Comparison of ENCODE assay signal across 1 cellular context in genomic region chr3:184135149-184135910, GRCh38.
A peak's percentile ranks its signal among the peaks of the same experiment; 100 is the strongest.
TF ChIP-seq lines count a peak whose summit lies in the region.

Gene EIF2B5 (plus strand): TSS chr3:184135358. CDS start chr3:184135386, 28 bp downstream.

TF ChIP-seq in K562, 482 proteins besides CTCF, POLR2A, EP300 and RAD21 (continued from another document and continues in another):
- TF ChIP-seq NCOA4 (IDR thresholded peaks at IDR 0.05; ENCODE audit: partially characterized antibody): no peak
- no peak for TF ChIP-seq HNRNPH1 (optimal IDR thresholded peaks at IDR 0.05; ENCODE audit: low read depth, low read length)
- TF ChIP-seq BCLAF1 (IDR thresholded peaks at IDR 0.05; ENCODE audit: borderline replicate concordance in 1 of 2, control insufficient read depth in 1 of 2, low read depth in 2 of 2, low read length in 1 of 2): 0 out of 4 replicates have a peak, but pooled peaks of 1 of the 2 experiments have one; percentile 61
- 0 out of 2 replicates have a peak, but pooled peaks have one; percentile 49 for TF ChIP-seq HIVEP1 (CRISPR knock-in tag; IDR thresholded peaks at IDR 0.05)
- TF ChIP-seq ADNP (tag; IDR thresholded peaks at IDR 0.05): no peak
- TF ChIP-seq GTF3C2 (IDR thresholded peaks at IDR 0.05; ENCODE audit: borderline replicate concordance, extremely low read depth, insufficient read length): no peak
- TF ChIP-seq ZBTB33 (CRISPR knock-in tag; IDR thresholded peaks at IDR 0.05): no peak
- no peak for TF ChIP-seq NCOA2 (IDR thresholded peaks at IDR 0.05; ENCODE audit: partially characterized antibody in 2 of 2)
- no peak for TF ChIP-seq FOSL1 (tag; conservative IDR thresholded peaks at IDR 0.05)
- peak; percentile 15 for TF ChIP-seq ZBTB8A (IDR thresholded peaks at IDR 0.05; ENCODE audit: partially characterized antibody)
- peak; percentile 87 for TF ChIP-seq ETV5 (CRISPR knock-in tag; IDR thresholded peaks at IDR 0.05; ENCODE audit: low read depth)
- TF ChIP-seq ZNF589 (CRISPR knock-in tag; IDR thresholded peaks at IDR 0.05; ENCODE audit: low read depth): 0 out of 2 replicates have a peak, but pooled peaks have one; percentile 19
- TF ChIP-seq HCFC1 (IDR thresholded peaks at IDR 0.05; ENCODE audit: low read depth, low read length): peak; percentile 85
- TF ChIP-seq ZNF655 (CRISPR knock-in tag; IDR thresholded peaks at IDR 0.05): no peak
- peak; percentile 68 for TF ChIP-seq SMAD1 (IDR thresholded peaks at IDR 0.05; ENCODE audit: low read depth, low read length, partially characterized antibody)
- TF ChIP-seq SRSF3 (IDR thresholded peaks at IDR 0.05; ENCODE audit: insufficient read depth, low read length): no peak
- TF ChIP-seq KAT7 (CRISPR knock-in tag; IDR thresholded peaks at IDR 0.05; ENCODE audit: borderline replicate concordance): 0 out of 2 replicates have a peak, but pooled peaks have one; percentile 9
- no peak for TF ChIP-seq MXI1 (IDR thresholded peaks at IDR 0.05; ENCODE audit: low read depth, low read length)
- TF ChIP-seq ELF2 (CRISPR knock-in tag; IDR thresholded peaks at IDR 0.05): peak; percentile 97
- no peak for TF ChIP-seq HES1 (IDR thresholded peaks at IDR 0.05; ENCODE audit: low read depth)
- TF ChIP-seq ZNF165 (CRISPR knock-in tag; IDR thresholded peaks at IDR 0.05; ENCODE audit: borderline replicate concordance): no peak
- TF ChIP-seq CSDE1 (IDR thresholded peaks at IDR 0.05): peak in 1 of 2 experiments; percentile 55; a peak in 1 of 4 replicates
- peak; percentile 38; the same call in 1 of the 2 replicates for TF ChIP-seq NCOA1 (IDR thresholded peaks at IDR 0.05; ENCODE audit: low read depth)
- 0 out of 2 replicates have a peak, but pooled peaks have one; percentile 11 for TF ChIP-seq DEAF1 (CRISPR knock-in tag; IDR thresholded peaks at IDR 0.05)
- TF ChIP-seq CEBPG (CRISPR knock-in tag; IDR thresholded peaks at IDR 0.05): no peak; the same call in 1 of the 2 replicates
- no peak for TF ChIP-seq CEBPG (tag; conservative IDR thresholded peaks at IDR 0.05 in 1 of 2, IDR thresholded peaks at IDR 0.05 in 1 of 2)
- TF ChIP-seq ZNF449 (CRISPR knock-in tag; IDR thresholded peaks at IDR 0.05): no peak
- TF ChIP-seq ZNF431 (CRISPR knock-in tag; IDR thresholded peaks at IDR 0.05): no peak
- peak; percentile 97 for TF ChIP-seq RBFOX2 (IDR thresholded peaks at IDR 0.05; ENCODE audit: low read depth, low read length)
- no peak for TF ChIP-seq SLC30A9 (CRISPR knock-in tag; IDR thresholded peaks at IDR 0.05)
- no peak for TF ChIP-seq RAD51 (IDR thresholded peaks at IDR 0.05; ENCODE audit: borderline replicate concordance, low read depth)
- TF ChIP-seq TBL1XR1 (IDR thresholded peaks at IDR 0.05; ENCODE audit: low read length in 2 of 2): peak in 1 of 2 experiments; percentile 57; a peak in 1 of 4 replicates
- TF ChIP-seq CGGBP1 (CRISPR knock-in tag; IDR thresholded peaks at IDR 0.05): no peak
- no peak for TF ChIP-seq TGIF2 (CRISPR knock-in tag; IDR thresholded peaks at IDR 0.05)
- TF ChIP-seq TEAD4 (IDR thresholded peaks at IDR 0.05; ENCODE audit: low read length): peak; percentile 47; the same call in 1 of the 2 replicates
- TF ChIP-seq TEAD4 (CRISPR knock-in tag; IDR thresholded peaks at IDR 0.05; ENCODE audit: borderline replicate concordance): no peak
- no peak for TF ChIP-seq FOS (IDR thresholded peaks at IDR 0.05; ENCODE audit: extremely low read depth, insufficient read length)
- no peak for TF ChIP-seq XRCC3 (IDR thresholded peaks at IDR 0.05)
- TF ChIP-seq ARNT (IDR thresholded peaks at IDR 0.05): no peak
- peak; percentile 88; the same call in 1 of the 2 replicates for TF ChIP-seq LCOR (CRISPR knock-in tag; IDR thresholded peaks at IDR 0.05)
- TF ChIP-seq ZBTB26 (CRISPR knock-in tag; IDR thresholded peaks at IDR 0.05): no peak
- TF ChIP-seq TARDBP (IDR thresholded peaks at IDR 0.05): 0 out of 2 replicates have a peak, but pooled peaks have one; percentile 87
- peak; percentile 85 for TF ChIP-seq CXXC5 (CRISPR knock-in tag; IDR thresholded peaks at IDR 0.05)
- TF ChIP-seq ZNF75A (CRISPR knock-in tag; IDR thresholded peaks at IDR 0.05): no peak
- no peak for TF ChIP-seq THRAP3 (IDR thresholded peaks at IDR 0.05; ENCODE audit: borderline replicate concordance)
- peak; percentile 89 for TF ChIP-seq TOE1 (IDR thresholded peaks at IDR 0.05; ENCODE audit: borderline replicate concordance)
- no peak for TF ChIP-seq TOE1 (CRISPR knock-in tag; IDR thresholded peaks at IDR 0.05; ENCODE audit: borderline replicate concordance, low read depth)
- TF ChIP-seq MAX (CRISPR knock-in tag; IDR thresholded peaks at IDR 0.05): peak; percentile 76
